Comparison of ENCODE assay signal across 1 cellular context in the genomic region with DNA sequence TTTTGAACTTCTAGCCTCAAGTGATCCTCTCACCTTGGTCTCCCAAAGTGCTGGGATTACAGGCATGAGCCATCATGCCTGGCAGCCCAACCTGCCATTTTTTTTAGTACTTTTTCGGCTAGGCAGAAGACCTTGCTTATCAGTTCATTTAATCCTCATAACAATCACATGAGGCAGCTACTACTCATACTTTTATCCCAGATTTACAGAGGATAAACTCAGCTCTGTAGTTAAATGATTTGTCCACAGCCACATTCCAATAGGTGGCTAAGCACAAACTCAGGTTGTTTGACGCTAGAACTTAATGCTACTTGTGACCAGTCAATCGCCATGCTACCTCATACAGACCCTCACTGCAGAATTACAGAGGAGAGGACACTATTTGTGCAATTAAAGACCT.
TF ChIP-seq lines count a peak whose summit lies in the region.

No MANE protein-coding gene starts in this region.

TF ChIP-seq in WTC11, 78 proteins besides CTCF, POLR2A, EP300 and RAD21:
- no peak for TF ChIP-seq E2F4 (CRISPR knock-in tag; IDR thresholded peaks at IDR 0.05; ENCODE audit: borderline replicate concordance, low read depth)
- TF ChIP-seq IRF2 (CRISPR knock-in tag; IDR thresholded peaks at IDR 0.05; ENCODE audit: borderline replicate concordance, low read depth) = no peak
- no peak for TF ChIP-seq SMAD3 (CRISPR knock-in tag; IDR thresholded peaks at IDR 0.05; ENCODE audit: borderline replicate concordance)
- TF ChIP-seq, protein P1, sequence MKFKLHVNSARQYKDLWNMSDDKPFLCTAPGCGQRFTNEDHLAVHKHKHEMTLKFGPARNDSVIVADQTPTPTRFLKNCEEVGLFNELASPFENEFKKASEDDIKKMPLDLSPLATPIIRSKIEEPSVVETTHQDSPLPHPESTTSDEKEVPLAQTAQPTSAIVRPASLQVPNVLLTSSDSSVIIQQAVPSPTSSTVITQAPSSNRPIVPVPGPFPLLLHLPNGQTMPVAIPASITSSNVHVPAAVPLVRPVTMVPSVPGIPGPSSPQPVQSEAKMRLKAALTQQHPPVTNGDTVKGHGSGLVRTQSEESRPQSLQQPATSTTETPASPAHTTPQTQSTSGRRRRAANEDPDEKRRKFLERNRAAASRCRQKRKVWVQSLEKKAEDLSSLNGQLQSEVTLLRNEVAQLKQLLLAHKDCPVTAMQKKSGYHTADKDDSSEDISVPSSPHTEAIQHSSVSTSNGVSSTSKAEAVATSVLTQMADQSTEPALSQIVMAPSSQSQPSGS (CRISPR knock-in tag; IDR thresholded peaks at IDR 0.05; ENCODE audit: borderline replicate concordance, low read depth) = no peak
- no peak for TF ChIP-seq ZBTB21 (CRISPR knock-in tag; IDR thresholded peaks at IDR 0.05; ENCODE audit: borderline replicate concordance)
- TF ChIP-seq CBFB (CRISPR knock-in tag; IDR thresholded peaks at IDR 0.05; ENCODE audit: low read depth) = no peak
- TF ChIP-seq HMGA2 (CRISPR knock-in tag; IDR thresholded peaks at IDR 0.05) = no peak
- TF ChIP-seq, protein P2, sequence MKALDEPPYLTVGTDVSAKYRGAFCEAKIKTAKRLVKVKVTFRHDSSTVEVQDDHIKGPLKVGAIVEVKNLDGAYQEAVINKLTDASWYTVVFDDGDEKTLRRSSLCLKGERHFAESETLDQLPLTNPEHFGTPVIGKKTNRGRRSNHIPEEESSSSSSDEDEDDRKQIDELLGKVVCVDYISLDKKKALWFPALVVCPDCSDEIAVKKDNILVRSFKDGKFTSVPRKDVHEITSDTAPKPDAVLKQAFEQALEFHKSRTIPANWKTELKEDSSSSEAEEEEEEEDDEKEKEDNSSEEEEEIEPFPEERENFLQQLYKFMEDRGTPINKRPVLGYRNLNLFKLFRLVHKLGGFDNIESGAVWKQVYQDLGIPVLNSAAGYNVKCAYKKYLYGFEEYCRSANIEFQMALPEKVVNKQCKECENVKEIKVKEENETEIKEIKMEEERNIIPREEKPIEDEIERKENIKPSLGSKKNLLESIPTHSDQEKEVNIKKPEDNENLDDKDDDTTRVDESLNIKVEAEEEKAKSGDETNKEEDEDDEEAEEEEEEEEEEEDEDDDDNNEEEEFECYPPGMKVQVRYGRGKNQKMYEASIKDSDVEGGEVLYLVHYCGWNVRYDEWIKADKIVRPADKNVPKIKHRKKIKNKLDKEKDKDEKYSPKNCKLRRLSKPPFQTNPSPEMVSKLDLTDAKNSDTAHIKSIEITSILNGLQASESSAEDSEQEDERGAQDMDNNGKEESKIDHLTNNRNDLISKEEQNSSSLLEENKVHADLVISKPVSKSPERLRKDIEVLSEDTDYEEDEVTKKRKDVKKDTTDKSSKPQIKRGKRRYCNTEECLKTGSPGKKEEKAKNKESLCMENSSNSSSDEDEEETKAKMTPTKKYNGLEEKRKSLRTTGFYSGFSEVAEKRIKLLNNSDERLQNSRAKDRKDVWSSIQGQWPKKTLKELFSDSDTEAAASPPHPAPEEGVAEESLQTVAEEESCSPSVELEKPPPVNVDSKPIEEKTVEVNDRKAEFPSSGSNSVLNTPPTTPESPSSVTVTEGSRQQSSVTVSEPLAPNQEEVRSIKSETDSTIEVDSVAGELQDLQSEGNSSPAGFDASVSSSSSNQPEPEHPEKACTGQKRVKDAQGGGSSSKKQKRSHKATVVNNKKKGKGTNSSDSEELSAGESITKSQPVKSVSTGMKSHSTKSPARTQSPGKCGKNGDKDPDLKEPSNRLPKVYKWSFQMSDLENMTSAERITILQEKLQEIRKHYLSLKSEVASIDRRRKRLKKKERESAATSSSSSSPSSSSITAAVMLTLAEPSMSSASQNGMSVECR (CRISPR knock-in tag; IDR thresholded peaks at IDR 0.05; ENCODE audit: borderline replicate concordance) = no peak
- TF ChIP-seq, protein P3, sequence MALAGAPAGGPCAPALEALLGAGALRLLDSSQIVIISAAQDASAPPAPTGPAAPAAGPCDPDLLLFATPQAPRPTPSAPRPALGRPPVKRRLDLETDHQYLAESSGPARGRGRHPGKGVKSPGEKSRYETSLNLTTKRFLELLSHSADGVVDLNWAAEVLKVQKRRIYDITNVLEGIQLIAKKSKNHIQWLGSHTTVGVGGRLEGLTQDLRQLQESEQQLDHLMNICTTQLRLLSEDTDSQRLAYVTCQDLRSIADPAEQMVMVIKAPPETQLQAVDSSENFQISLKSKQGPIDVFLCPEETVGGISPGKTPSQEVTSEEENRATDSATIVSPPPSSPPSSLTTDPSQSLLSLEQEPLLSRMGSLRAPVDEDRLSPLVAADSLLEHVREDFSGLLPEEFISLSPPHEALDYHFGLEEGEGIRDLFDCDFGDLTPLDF (CRISPR knock-in tag; IDR thresholded peaks at IDR 0.05) = no peak
- no peak for TF ChIP-seq TEAD4 (CRISPR knock-in tag; IDR thresholded peaks at IDR 0.05)
- TF ChIP-seq, protein P4, sequence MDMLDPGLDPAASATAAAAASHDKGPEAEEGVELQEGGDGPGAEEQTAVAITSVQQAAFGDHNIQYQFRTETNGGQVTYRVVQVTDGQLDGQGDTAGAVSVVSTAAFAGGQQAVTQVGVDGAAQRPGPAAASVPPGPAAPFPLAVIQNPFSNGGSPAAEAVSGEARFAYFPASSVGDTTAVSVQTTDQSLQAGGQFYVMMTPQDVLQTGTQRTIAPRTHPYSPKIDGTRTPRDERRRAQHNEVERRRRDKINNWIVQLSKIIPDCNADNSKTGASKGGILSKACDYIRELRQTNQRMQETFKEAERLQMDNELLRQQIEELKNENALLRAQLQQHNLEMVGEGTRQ (CRISPR knock-in tag; IDR thresholded peaks at IDR 0.05) = no peak
- no peak for TF ChIP-seq GABPB1 (CRISPR knock-in tag; IDR thresholded peaks at IDR 0.05)
- no peak for TF ChIP-seq FOXP1 (CRISPR knock-in tag; IDR thresholded peaks at IDR 0.05; ENCODE audit: borderline replicate concordance)
- no peak for TF ChIP-seq ZNF317 (CRISPR knock-in tag; IDR thresholded peaks at IDR 0.05; ENCODE audit: borderline replicate concordance, low read depth)
- TF ChIP-seq ERG (CRISPR knock-in tag; IDR thresholded peaks at IDR 0.05) = no peak
